19 cellular contexts compared by ENCODE assay signal in genomic region chr1:3503525-3503886, GRCh38. TPM values are rescaled to one million over a fixed set of nuclear protein-coding genes. Genes with fewer than 3 reads are reported as not detected.
A peak's percentile ranks its signal among the peaks of the same experiment; 100 is the strongest.
DNase-seq lines count a peak whose midpoint lies in the region; TF ChIP-seq lines count a peak whose summit lies in the region.
"Had no signal": no experiment of that assay in that cellular context is flagged by ENCODE, and none has a peak within 500 bp of the region (broad histone marks: within the 10 kb centered on the region; RNA-seq: fewer than 3 reads in every experiment).

No MANE protein-coding gene starts in this region.

- no peak for TF ChIP-seq POLR2A in suprapubic skin (IDR thresholded peaks at IDR 0.05)

- H2AFZ ChIP-seq in mesenchymal stem cell (ENCODE audit: low read depth, low read length), result no peak overlapping the region

- no peak overlapping the region for H3K23ac ChIP-seq in mesenchymal stem cell (ENCODE audit: low read length in 2 of 2)

- no peak overlapping the region for H3K4me3 Mint-ChIP-seq in HFFc6
- H3K4me3 Mint-ChIP-seq: CD8-positive, alpha-beta T cell had no signal

- peak overlapping the region; percentile 54 for H3K9ac ChIP-seq in mesenchymal stem cell (ENCODE audit: low read length)

- 85% methylated on average over 8 of the region's 8 CpGs for WGBS in mesenchymal stem cell
- WGBS in suprapubic skin, result 84% methylated on average over 8 of the region's 8 CpGs

- no peaks in the 10 kb centered on the region for H3K9me3 ChIP-seq in ascending aorta
- H3K9me3 ChIP-seq in mesenchymal stem cell (ENCODE audit: control insufficient read depth, low read length), result no peaks in the 10 kb centered on the region
- H3K9me3 ChIP-seq in suprapubic skin, result no peaks in the 10 kb centered on the region

- H2BK15ac ChIP-seq in mesenchymal stem cell (ENCODE audit: low read depth, poor library complexity, severe bottlenecking), result no peak overlapping the region

- peaks cover 1% of the 10 kb centered on the region; the same call in 1 of the 2 replicates for H3K27me3 Mint-ChIP-seq in HFFc6 (ENCODE audit: insufficient read depth)
- H3K27me3 Mint-ChIP-seq: IgD-negative memory B cell had no signal

- H2BK120ac ChIP-seq in mesenchymal stem cell (ENCODE audit: low read depth, low read length), result no peak overlapping the region

- H3K36me3 ChIP-seq in ascending aorta, result peaks cover 66 to 82% of the 10 kb centered on the region in 2 donors
- H3K36me3 ChIP-seq in mesenchymal stem cell (ENCODE audit: control insufficient read depth in 1 of 2, insufficient read depth in 2 of 2, low read depth in 1 of 2, low read length in 2 of 2), result peaks cover 0 to 10% of the 10 kb centered on the region in 2 experiments
- H3K36me3 ChIP-seq in suprapubic skin, result peaks cover 59% of the 10 kb centered on the region

- no peak for TF ChIP-seq CTCF in HFFc6 (IDR thresholded peaks at IDR 0.05)
- TF ChIP-seq CTCF in ascending aorta (IDR thresholded peaks at IDR 0.05), result no peak
- no peak for TF ChIP-seq CTCF in suprapubic skin (IDR thresholded peaks at IDR 0.05)

- H2BK12ac ChIP-seq in mesenchymal stem cell (ENCODE audit: low read length in 2 of 2), result no peak overlapping the region

- peaks cover 18% of the 10 kb centered on the region for H3K4me1 Mint-ChIP-seq in HFFc6 (ENCODE audit: low read depth)
- H3K4me1 Mint-ChIP-seq: IgD-negative memory B cell had no signal

- intact Hi-C loops in ascending aorta (cut with DNase I), result no loop called here

- H3K14ac ChIP-seq in mesenchymal stem cell (ENCODE audit: low read length in 2 of 2), result no peak overlapping the region

- H3K27ac ChIP-seq in ascending aorta (peak overlapping the region; percentile 62 to 87), mesenchymal stem cell (ENCODE audit: low read length, poor library complexity, severe bottlenecking) (no peak overlapping the region), suprapubic skin (peak overlapping the region; percentile 10)

- H3K4me1 ChIP-seq in ascending aorta (peaks cover 16 to 19% of the 10 kb centered on the region in 2 donors), mesenchymal stem cell (ENCODE audit: control insufficient read depth, insufficient read depth, low read depth, low read length) (peaks cover 20% of the 10 kb centered on the region), suprapubic skin (peaks cover 33% of the 10 kb centered on the region)

- no peak overlapping the region for H2BK5ac ChIP-seq in mesenchymal stem cell (ENCODE audit: low read depth, low read length, poor library complexity, severe bottlenecking)

- DNase-seq in HFFc6, result no peak
- no peak for DNase-seq in ascending aorta (ENCODE audit: low spot score in 2 of 2)
- no peak for DNase-seq in mesenchymal stem cell
- DNase-seq in suprapubic skin (ENCODE audit: low spot score in 2 of 2), result no peak
- DNase-seq in amygdala (lab: John Stamatoyannopoulos, UW), result no peak
- DNase-seq in NCI-H446 (lab: John Stamatoyannopoulos, UW), result no peak
- DNase-seq in effector CD8-positive, alpha-beta T cell (lab: John Stamatoyannopoulos, UW), result no peak
- no peak for DNase-seq in NCI-H128 (lab: John Stamatoyannopoulos, UW; ENCODE audit: unreplicated experiment)
- DNase-seq: CD8-positive, alpha-beta T cell; DND-41; GDM1; MV-4-11; NCI-H1436 treated with DMSO at 0.1 percent for 48 hours; NCI-H2227 treated with DMSO at 0.1 percent for 48 hours; NCI-H526 treated with DMSO at 0.1 percent for 48 hours; OCI-M1 had no signal

- no peak overlapping the region for H3K4me2 ChIP-seq in mesenchymal stem cell (ENCODE audit: low read length, poor library complexity, severe bottlenecking)

- H3K4ac ChIP-seq in mesenchymal stem cell (ENCODE audit: low read depth in 1 of 2, low read length in 2 of 2), result no peak overlapping the region

- H3K27ac Mint-ChIP-seq in HFFc6, result peak overlapping the region; percentile 98
- H3K27ac Mint-ChIP-seq: CD8-positive, alpha-beta T cell; IgD-negative memory B cell had no signal

- no peak overlapping the region for H2AK5ac ChIP-seq in mesenchymal stem cell (ENCODE audit: low read length, severe bottlenecking)

- no peak overlapping the region for H3K18ac ChIP-seq in mesenchymal stem cell (ENCODE audit: low read depth in 1 of 2, low read length in 2 of 2)

- no peak for TF ChIP-seq EP300 in suprapubic skin (IDR thresholded peaks at IDR 0.05)

- no peaks in the 10 kb centered on the region for H3K36me3 Mint-ChIP-seq in HFFc6 (ENCODE audit: low read depth)

- H4K91ac ChIP-seq in mesenchymal stem cell (ENCODE audit: low read length), result no peak overlapping the region

- H3K27me3 ChIP-seq in ascending aorta (no peaks in the 10 kb centered on the region), mesenchymal stem cell (ENCODE audit: control insufficient read depth in 1 of 2, insufficient read depth in 1 of 2, low read length in 2 of 2) (peaks cover 0 to 33% of the 10 kb centered on the region in 2 experiments), suprapubic skin (no peaks in the 10 kb centered on the region)

- H3K79me1 ChIP-seq in mesenchymal stem cell (replicated peaks; ENCODE audit: low read length, poor library complexity, severe bottlenecking), result no peaks in the 10 kb centered on the region

- H3K9me3 Mint-ChIP-seq in HFFc6, result no peaks in the 10 kb centered on the region
- H3K9me3 Mint-ChIP-seq: CD8-positive, alpha-beta T cell; IgD-negative memory B cell had no signal

- H3K4me3 ChIP-seq in ascending aorta (no peak overlapping the region), mesenchymal stem cell (ENCODE audit: insufficient read depth in 1 of 2, low read depth in 1 of 2, low read length in 2 of 2) (no peak overlapping the region), suprapubic skin (no peak overlapping the region)

- no peak overlapping the region for H4K8ac ChIP-seq in mesenchymal stem cell (ENCODE audit: low read length)

RNA-seq across cellular contexts. Expression of gene ARHGEF16, which starts 49.0 kb away (rescaled TPM):
- total RNA-seq in HFFc6 (2021; fragmentation: NEBNext Ultra II Directional; extraction: Animal tissue kit (Norgen Biotek cat#: 25700)), result under 1 TPM in 3 of 6 experiments, not detected in 3; 0.08 to 0.18 (median 0.17) TPM
- total RNA-seq in ascending aorta, result not detected
- 0.73 TPM for polyA plus RNA-seq in mesenchymal stem cell (2013, experiment 1 of 2)
- polyA plus RNA-seq in mesenchymal stem cell (2013, experiment 2 of 2), result 0.49 TPM
- total RNA-seq in suprapubic skin, result 10 to 100 TPM in 1 of 4 donors, 1 to 10 TPM in 3; 5.9 to 13.6 (median 8.4) TPM
- total RNA-seq: CD8-positive, alpha-beta T cell; LHCN-M2 had no signal
- polyA plus RNA-seq: AG04450, IgD-negative memory B cell had no signal
